ENCODE assay signal across 18 cellular contexts in the genomic region with DNA sequence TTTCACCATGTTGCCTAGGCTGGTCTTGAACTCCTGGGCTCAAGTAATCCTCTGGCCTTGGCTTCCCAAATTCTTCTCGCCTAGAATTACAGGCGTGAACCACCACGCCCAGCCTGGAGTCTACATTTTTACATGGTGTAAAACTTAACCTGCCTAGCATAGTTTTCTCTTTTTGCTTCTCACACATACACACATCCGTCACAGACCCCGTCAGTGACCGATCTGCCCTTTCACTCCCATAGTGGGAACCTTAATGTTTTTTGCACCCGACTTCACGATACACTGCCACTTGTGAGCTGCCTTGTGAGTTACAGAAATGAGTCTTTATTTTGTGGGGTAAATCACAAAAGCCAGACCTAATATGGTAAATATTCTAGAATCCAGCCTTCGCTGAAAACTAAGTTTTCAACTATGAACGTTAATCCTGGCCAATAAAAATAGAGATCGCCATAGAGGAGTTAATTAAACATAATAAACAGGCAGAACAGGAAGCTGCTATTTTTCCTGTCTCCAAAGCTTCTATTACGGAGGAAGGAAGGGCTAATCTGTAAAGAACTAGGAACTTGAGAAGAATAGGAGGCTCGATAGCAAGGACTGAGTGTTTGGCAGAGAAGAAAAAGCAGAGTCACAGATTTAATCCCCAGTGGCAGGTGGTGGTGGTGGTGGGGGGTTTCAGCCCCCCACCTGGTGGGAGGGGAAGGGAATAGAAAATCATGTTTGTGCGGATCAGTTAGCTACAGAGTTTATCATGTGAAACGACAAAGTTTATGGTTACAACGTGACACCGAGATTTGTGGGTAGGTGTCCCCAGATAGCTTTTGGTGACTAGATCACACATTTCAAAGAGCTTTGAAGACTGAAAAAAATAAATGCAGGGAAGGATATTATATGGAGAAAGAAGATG. TPM values are rescaled to one million over a fixed set of nuclear protein-coding genes. Genes with fewer than 3 reads are reported as not detected.
DNase-seq lines count a peak whose midpoint lies in the region; ATAC-seq, FAIRE-seq and TF ChIP-seq lines count a peak whose summit lies in the region.
"Had no signal": no experiment of that assay in that cellular context is flagged by ENCODE, and none has a peak within 500 bp of the region (broad histone marks: within the 10 kb centered on the region; RNA-seq: fewer than 3 reads in every experiment).

No MANE protein-coding gene starts in this region.

- H3K9me3 Mint-ChIP-seq in glutamatergic neuron (ENCODE audit: unreplicated experiment): peaks cover 22% of the 10 kb centered on the region
- H3K9me3 Mint-ChIP-seq in neural progenitor cell: peaks cover 4% of the 10 kb centered on the region
- H3K9me3 Mint-ChIP-seq in CD8-positive, alpha-beta memory T cell: peaks cover 0 to 2% (median 0%) of the 10 kb centered on the region in 5 donors
- H3K9me3 Mint-ChIP-seq in endodermal cell: peaks cover 4% of the 10 kb centered on the region
- H3K9me3 Mint-ChIP-seq: activated CD4-positive, alpha-beta T cell treated with anti-CD3 and anti-CD28 coated beads, Interleukin-2, amount 10 ng/mL, durations not matched to agents 7 days and 5 days had no signal

- POLR2A ChIA-PET in HepG2 (lab: Yijun Ruan, JAX): no interaction called here
- POLR2A ChIA-PET in CD8-positive, alpha-beta memory T cell (lab: Charles Lee): no interaction called here

- FAIRE-seq in HepG2 (lab: Jason Lieb, UNC): no peak
- FAIRE-seq: colon, G401.6, keratinocyte had no signal

- TF ChIP-seq POLR2A in right lobe of liver (IDR thresholded peaks at IDR 0.05) (no peak), HepG2 (IDR thresholded peaks at IDR 0.05; ENCODE audit: insufficient read depth in 1 of 2, low read depth in 2 of 2, low read length in 2 of 2) (no peak)

- H4K20me1 ChIP-seq in HepG2 (ENCODE audit: insufficient read depth, low read length): no peaks in the 10 kb centered on the region
- H4K20me1 ChIP-seq in neural progenitor cell (ENCODE audit: low read depth): no peaks in the 10 kb centered on the region

- H3K36me3 ChIP-seq in right lobe of liver (no peaks in the 10 kb centered on the region), HepG2 (replicated peaks in 1 of 2; ENCODE audit: control insufficient read depth in 1 of 2, insufficient read depth in 2 of 2, low read length in 2 of 2) (no peaks in the 10 kb centered on the region), neural progenitor cell (no peaks in the 10 kb centered on the region), endodermal cell (ENCODE audit: control insufficient read depth, insufficient read depth, low read length) (no peaks in the 10 kb centered on the region)
- no peaks in the 10 kb centered on the region for H3K36me3 ChIP-seq in CD8-positive, alpha-beta memory T cell (ENCODE audit: insufficient read depth, low read length)

- TF ChIP-seq CTCF in right lobe of liver (IDR thresholded peaks at IDR 0.05) (no peak), HepG2 (CRISPR knock-in tag; IDR thresholded peaks at IDR 0.05) (no peak), glutamatergic neuron (IDR thresholded peaks at IDR 0.05; ENCODE audit: partially characterized antibody, unreplicated experiment) (no peak), neural progenitor cell (IDR thresholded peaks at IDR 0.05) (no peak), GM20000 (IDR thresholded peaks at IDR 0.05; ENCODE audit: extremely low read depth, missing control alignments) (no peak), endodermal cell (conservative IDR thresholded peaks at IDR 0.05) (no peak)

- no peak overlapping the region for H3K4me3 ChIP-seq in right lobe of liver
- no peak overlapping the region for H3K4me3 ChIP-seq in HepG2 (replicated peaks in 1 of 3; ENCODE audit: insufficient read depth in 1 of 3, low read depth in 2 of 3, low read length in 3 of 3)
- no peak overlapping the region for H3K4me3 ChIP-seq in neural progenitor cell
- H3K4me3 ChIP-seq in CD8-positive, alpha-beta memory T cell (ENCODE audit: low read length): no peak overlapping the region
- no peak overlapping the region for H3K4me3 ChIP-seq in endodermal cell (ENCODE audit: low read length)

- CTCF ChIA-PET in HepG2 (lab: Yijun Ruan, JAX; ENCODE audit: low intra/inter-chr PET ratio, low total read pairs): no interaction called here
- CTCF ChIA-PET in CD8-positive, alpha-beta memory T cell (lab: Charles Lee): no interaction called here

- H3K27ac ChIP-seq in right lobe of liver: no peak overlapping the region
- no peak overlapping the region for H3K27ac ChIP-seq in HepG2 (ENCODE audit: extremely low read length, insufficient read depth, low read length)
- no peak overlapping the region for H3K27ac ChIP-seq in neural progenitor cell
- no peak overlapping the region for H3K27ac ChIP-seq in CD8-positive, alpha-beta memory T cell (ENCODE audit: low read depth, low read length)
- H3K27ac ChIP-seq in endodermal cell (ENCODE audit: low read depth, low read length): no peak overlapping the region
- H3K27ac ChIP-seq: C4-2B had no signal

- no peak for TF ChIP-seq RAD21 in HepG2 (CRISPR knock-in tag; IDR thresholded peaks at IDR 0.05)

- H3K4me1 ChIP-seq in right lobe of liver: no peaks in the 10 kb centered on the region
- peaks cover 11% of the 10 kb centered on the region for H3K4me1 ChIP-seq in HepG2 (ENCODE audit: insufficient read depth, low read length)
- H3K4me1 ChIP-seq in neural progenitor cell: peaks cover 22% of the 10 kb centered on the region
- H3K4me1 ChIP-seq in CD8-positive, alpha-beta memory T cell (ENCODE audit: insufficient read depth, low read length): no peaks in the 10 kb centered on the region
- no peaks in the 10 kb centered on the region for H3K4me1 ChIP-seq in endodermal cell (ENCODE audit: control insufficient read depth, insufficient read depth, low read length)

- ATAC-seq in right lobe of liver (peak; percentile 39 to 71 (median 60)), HepG2 (no peak)

- H3K4me1 Mint-ChIP-seq in glutamatergic neuron (ENCODE audit: low read depth, unreplicated experiment): peaks cover 26% of the 10 kb centered on the region
- peaks cover 21% of the 10 kb centered on the region for H3K4me1 Mint-ChIP-seq in neural progenitor cell
- H3K4me1 Mint-ChIP-seq in CD8-positive, alpha-beta memory T cell: no peaks in the 10 kb centered on the region
- H3K4me1 Mint-ChIP-seq in endodermal cell: peaks cover 7% of the 10 kb centered on the region
- H3K4me1 Mint-ChIP-seq: activated CD4-positive, alpha-beta T cell treated with anti-CD3 and anti-CD28 coated beads, Interleukin-2, amount 10 ng/mL, durations not matched to agents 7 days and 5 days had no signal

- in situ Hi-C loops in HepG2 (cut with HindIII; ENCODE audit: extremely low pct_ligation_motif_present, low pct_unique_long_range_greater_than_20kb): no loop called here

- H3K79me2 ChIP-seq in HepG2 (ENCODE audit: insufficient read depth, low read length) (no peaks in the 10 kb centered on the region), neural progenitor cell (ENCODE audit: low read depth) (no peaks in the 10 kb centered on the region)

- intact Hi-C loops in right lobe of liver (cut with DNase I): no loop called here
- intact Hi-C loops in HepG2 (cut with micrococcal nuclease; ENCODE audit: unreplicated experiment): no loop called here

- H3K9me3 ChIP-seq in right lobe of liver (no peaks in the 10 kb centered on the region), HepG2 (ENCODE audit: low read length) (no peaks in the 10 kb centered on the region), neural progenitor cell (ENCODE audit: low read depth) (no peaks in the 10 kb centered on the region), endodermal cell (ENCODE audit: control insufficient read depth, low read length) (peaks cover 3% of the 10 kb centered on the region)
- H3K9me3 ChIP-seq in CD8-positive, alpha-beta memory T cell (ENCODE audit: low read length): no peaks in the 10 kb centered on the region

- H3K4me2 ChIP-seq in HepG2 (ENCODE audit: low read depth, low read length): no peak overlapping the region
- no peak overlapping the region for H3K4me2 ChIP-seq in neural progenitor cell

- 51% methylated on average over 17 of the region's 17 CpGs for WGBS in right lobe of liver (ENCODE audit: insufficient coverage, low coverage, low lambda C conversion rate, missing lambda C conversion rate)
- WGBS in HepG2 (ENCODE audit: low lambda C conversion rate): 56% methylated on average over 17 of the region's 17 CpGs
- 91 to 96% methylated on average over 11 to 17 of the region's 17 CpGs for WGBS in endodermal cell (ENCODE audit: insufficient coverage in 1 of 2, insufficient read length in 1 of 2), 2 experiments

- H3K27ac Mint-ChIP-seq in glutamatergic neuron (ENCODE audit: unreplicated experiment) (peak overlapping the region; percentile 99), neural progenitor cell (no peak overlapping the region), endodermal cell (no peak overlapping the region)
- peak overlapping the region in 1 of 8 donors; percentile 9 for H3K27ac Mint-ChIP-seq in CD8-positive, alpha-beta memory T cell
- H3K27ac Mint-ChIP-seq: activated CD4-positive, alpha-beta T cell treated with anti-CD3 and anti-CD28 coated beads, Interleukin-2, amount 10 ng/mL, durations not matched to agents 7 days and 5 days; brain had no signal

- peak overlapping the region; percentile 71 for H3K4me3 Mint-ChIP-seq in glutamatergic neuron (ENCODE audit: unreplicated experiment)
- H3K4me3 Mint-ChIP-seq in neural progenitor cell: no peak overlapping the region
- H3K4me3 Mint-ChIP-seq in CD8-positive, alpha-beta memory T cell: no peak overlapping the region
- no peak overlapping the region for H3K4me3 Mint-ChIP-seq in endodermal cell
- H3K4me3 Mint-ChIP-seq: activated CD4-positive, alpha-beta T cell treated with anti-CD3 and anti-CD28 coated beads, Interleukin-2, amount 10 ng/mL, durations not matched to agents 7 days and 5 days; brain had no signal

- no peaks in the 10 kb centered on the region for H3K36me3 Mint-ChIP-seq in glutamatergic neuron (ENCODE audit: unreplicated experiment)
- no peaks in the 10 kb centered on the region for H3K36me3 Mint-ChIP-seq in neural progenitor cell
- H3K36me3 Mint-ChIP-seq in CD8-positive, alpha-beta memory T cell: peaks cover 0 to 3% (median 0%) of the 10 kb centered on the region in 3 donors
- H3K36me3 Mint-ChIP-seq in endodermal cell (ENCODE audit: low read depth): no peaks in the 10 kb centered on the region
- H3K36me3 Mint-ChIP-seq: brain had no signal

- H3K27me3 ChIP-seq in right lobe of liver: no peaks in the 10 kb centered on the region
- peaks cover 0 to 8% of the 10 kb centered on the region in 2 experiments; a peak in 1 of 5 replicates for H3K27me3 ChIP-seq in HepG2 (ENCODE audit: control insufficient read depth in 1 of 2, insufficient read depth in 2 of 2, low read length in 2 of 2)
- H3K27me3 ChIP-seq in neural progenitor cell: no peaks in the 10 kb centered on the region
- no peaks in the 10 kb centered on the region for H3K27me3 ChIP-seq in CD8-positive, alpha-beta memory T cell (ENCODE audit: insufficient read depth, low read length, poor library complexity, severe bottlenecking)
- no peaks in the 10 kb centered on the region for H3K27me3 ChIP-seq in endodermal cell (ENCODE audit: control insufficient read depth, insufficient read depth, low read length, poor library complexity, severe bottlenecking)

- TF ChIP-seq EP300 in HepG2 (IDR thresholded peaks at IDR 0.05; ENCODE audit: low read depth in 2 of 2, low read length in 2 of 2) (no peak), HepG2 (CRISPR knock-in tag; IDR thresholded peaks at IDR 0.05; ENCODE audit: borderline replicate concordance) (no peak)

- no peak overlapping the region for H3K9ac ChIP-seq in HepG2 (ENCODE audit: insufficient read depth, low read depth, low read length)
- H3K9ac ChIP-seq in neural progenitor cell: no peak overlapping the region
- no peak overlapping the region for H3K9ac ChIP-seq in endodermal cell (ENCODE audit: extremely low read depth, low read length, poor library complexity, severe bottlenecking)

- H3K27me3 Mint-ChIP-seq in glutamatergic neuron (ENCODE audit: unreplicated experiment) (peaks cover 20% of the 10 kb centered on the region), neural progenitor cell (ENCODE audit: insufficient read depth, low read depth) (peaks cover 6% of the 10 kb centered on the region), endodermal cell (ENCODE audit: insufficient read depth) (peaks cover 4% of the 10 kb centered on the region)
- peaks cover 18 to 58% of the 10 kb centered on the region in 2 donors for H3K27me3 Mint-ChIP-seq in CD8-positive, alpha-beta memory T cell

- DNase-seq in right lobe of liver (no peak), HepG2 (ENCODE audit: low spot score) (no peak), glutamatergic neuron (no peak), neural progenitor cell (ENCODE audit: low spot score) (peak; percentile 15), AML-193 (lab: John Stamatoyannopoulos, UW) (no peak), GM20000 (ENCODE audit: low spot score) (no peak), endodermal cell (no peak)
- DNase-seq in CD8-positive, alpha-beta memory T cell: no peak
- DNase-seq: activated CD4-positive, alpha-beta T cell treated with anti-CD3 and anti-CD28 coated beads, Interleukin-2, amount 10 ng/mL, durations not matched to agents 7 days and 5 days; hippocampal formation; OCI-M1; SHP77; stimulated activated CD8-positive, alpha-beta memory T cell treated with anti-CD3 and anti-CD28 coated beads, Interleukin-4, amount 100 ng/mL, for 48 hours had no signal

- no TSS peak for BruUV-seq in HepG2 (replicated peaks; lab: Mats Ljungman, UMichigan)

- H3F3A ChIP-seq in neural progenitor cell (ENCODE audit: low read depth): peaks cover 6% of the 10 kb centered on the region

- H2AFZ ChIP-seq in HepG2 (ENCODE audit: low read length) (no peak overlapping the region), neural progenitor cell (replicated peaks) (no peak overlapping the region)

RNA-seq across cellular contexts. Expression of a gene that starts 14.7 kb away (rescaled TPM):
- 10 to 100 TPM in 4 of 6 experiments, 1 to 10 TPM in 2; 6.1 to 12.1 (median 10.3) TPM for total RNA-seq in right lobe of liver
- 17.8 and 21.5 TPM in 2 replicates for total RNA-seq in HepG2 (2016; rRNA removed; fragmentation: Illumina TruSeq; extraction: Trizol)
- 4.7 and 5.7 TPM in 2 replicates for total RNA-seq in HepG2 (2016; cell fraction: cytosol; rRNA removed; fragmentation: Illumina TruSeq; extraction: Trizol; ENCODE audit: low read depth)
- total RNA-seq in HepG2 (2016; cell fraction: insoluble cytoplasmic fraction; rRNA removed; fragmentation: Illumina TruSeq; extraction: Trizol): 14.6 and 21.5 TPM in 2 replicates
- total RNA-seq in HepG2 (2016; cell fraction: membrane; rRNA removed; fragmentation: Illumina TruSeq; extraction: Trizol): 20.8 and 23.5 TPM in 2 replicates
- 19.2 and 22.3 TPM in 2 replicates for total RNA-seq in HepG2 (2016; cell fraction: nucleus; rRNA removed; fragmentation: Illumina TruSeq; extraction: Trizol)
- polyA plus RNA-seq in HepG2 (2011; rRNA removed): 34.7 and 37.7 TPM in 2 replicates
- polyA plus RNA-seq in HepG2 (2011; cell fraction: cytosol; rRNA removed): 36.5 and 41.2 TPM in 2 replicates
- polyA plus RNA-seq in HepG2 (2011; cell fraction: nucleus; rRNA removed): 23.9 and 26.3 TPM in 2 replicates
- 30.7 and 50.8 TPM in 2 replicates for polyA plus RNA-seq in HepG2 (2012)
- 4.7 and 5.3 TPM in 2 replicates for polyA plus RNA-seq in HepG2 (2016; cell fraction: cytosol; fragmentation: Illumina TruSeq; extraction: Trizol; ENCODE audit: low read depth)
- polyA plus RNA-seq in HepG2 (2016; cell fraction: insoluble cytoplasmic fraction; fragmentation: Illumina TruSeq; extraction: Trizol; ENCODE audit: low read depth): 18.9 and 24.9 TPM in 2 replicates
- 18.3 and 20.8 TPM in 2 replicates for polyA plus RNA-seq in HepG2 (2016; cell fraction: membrane; fragmentation: Illumina TruSeq; extraction: Trizol; ENCODE audit: low read depth)
- 34.1 and 37.6 TPM in 2 replicates for polyA plus RNA-seq in HepG2 (2016; cell fraction: nucleus; fragmentation: Illumina TruSeq; extraction: Trizol; ENCODE audit: insufficient read depth, low read depth)
- polyA minus RNA-seq in HepG2 (2011; rRNA and poly(A)+ RNA removed; ENCODE audit: low replicate concordance): 0.02 and 41.8 TPM in 2 replicates
- 19.1 and 21.5 TPM in 2 replicates for polyA minus RNA-seq in HepG2 (2011; cell fraction: cytosol; rRNA and poly(A)+ RNA removed)
- 13.6 and 15.7 TPM in 2 replicates for polyA minus RNA-seq in HepG2 (2011; cell fraction: nucleus; rRNA and poly(A)+ RNA removed)
- total RNA-seq in glutamatergic neuron (ENCODE audit: unreplicated experiment): 186 TPM
- total RNA-seq in neural progenitor cell (ENCODE audit: low replicate concordance): 28.2 and 32.2 TPM in 2 replicates
- 1 to 10 TPM; 4.2 to 4.9 TPM for total RNA-seq in CD8-positive, alpha-beta memory T cell
- 9.7 TPM for polyA plus RNA-seq in CD8-positive, alpha-beta memory T cell
- total RNA-seq in endodermal cell: 10 to 100 TPM; 36.5 to 39.0 TPM
- 64.8 TPM for polyA plus RNA-seq in endodermal cell (2013, experiment 1 of 2)
- 68.4 TPM for polyA plus RNA-seq in endodermal cell (2013, experiment 2 of 2)
